In the genomic region with DNA sequence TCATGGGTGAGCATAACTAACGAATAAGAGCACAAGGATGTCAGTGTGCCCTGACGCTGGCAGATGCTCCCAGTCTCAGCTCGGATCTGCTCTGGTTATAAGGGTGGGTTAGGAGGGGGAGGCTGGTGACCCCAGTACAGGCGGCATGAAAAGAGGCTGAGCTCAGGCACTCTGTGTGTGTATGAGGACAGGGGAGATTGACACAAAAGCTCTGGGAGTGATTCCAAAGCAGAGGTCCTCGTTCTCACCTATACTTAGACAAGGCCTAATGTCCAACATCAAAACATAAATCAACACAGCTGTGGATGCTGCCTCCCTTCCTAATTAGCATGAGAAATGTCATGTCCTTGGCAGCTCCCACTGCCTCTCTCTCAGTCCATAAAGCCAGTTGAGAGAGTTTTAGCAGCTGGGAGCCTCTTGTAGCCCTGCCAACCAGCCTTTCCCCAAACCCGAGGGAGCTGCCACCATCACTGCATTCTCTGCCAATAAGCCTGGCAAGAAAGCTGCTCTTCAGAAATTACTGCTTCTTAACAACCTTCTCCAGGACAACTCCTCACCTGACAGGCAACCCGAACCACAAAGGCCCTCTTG, we compare ENCODE assay signal across 14 cellular contexts. TPM values are rescaled to one million over a fixed set of nuclear protein-coding genes. Genes with fewer than 3 reads are reported as not detected.
A peak's percentile ranks its signal among the peaks of the same experiment; 100 is the strongest.
DNase-seq lines count a peak whose midpoint lies in the region; ATAC-seq, FAIRE-seq and TF ChIP-seq lines count a peak whose summit lies in the region.
"Had no signal": no experiment of that assay in that cellular context is flagged by ENCODE, and none has a peak within 500 bp of the region (broad histone marks: within the 10 kb centered on the region; RNA-seq: fewer than 3 reads in every experiment).

No MANE protein-coding gene starts in this region.

- H3K9me3 ChIP-seq in heart right ventricle, result no peaks in the 10 kb centered on the region
- H3K9me3 ChIP-seq in stomach, result no peaks in the 10 kb centered on the region
- H3K9me3 ChIP-seq: esophagus squamous epithelium, ovary, transverse colon had no signal

- TF ChIP-seq POLR2A in stomach (IDR thresholded peaks at IDR 0.05), result no peak

- no peak for TF ChIP-seq CTCF in heart right ventricle (IDR thresholded peaks at IDR 0.05)
- TF ChIP-seq CTCF in stomach (IDR thresholded peaks at IDR 0.05), result no peak

- no peak overlapping the region for H3K27ac ChIP-seq in heart right ventricle
- no peak overlapping the region for H3K27ac ChIP-seq in stomach
- H3K27ac ChIP-seq: esophagus squamous epithelium, ovary, transverse colon had no signal

- H3K4me1 ChIP-seq in heart right ventricle (peaks cover 0 to 22% (median 9%) of the 10 kb centered on the region in 9 donors), stomach (peaks cover 0 to 20% (median 0%) of the 10 kb centered on the region in 4 donors)

- WGBS in heart right ventricle, 2 donors, result 30 to 37% methylated on average over 7 of the region's 7 CpGs
- WGBS in stomach, 5 donors, result 59 to 69% (median 60%) methylated on average over 7 of the region's 7 CpGs

- H3K27me3 ChIP-seq in heart right ventricle (peaks cover 0 to 7% (median 0%) of the 10 kb centered on the region in 7 donors), stomach (no peaks in the 10 kb centered on the region)
- H3K27me3 ChIP-seq: ovary, transverse colon had no signal

- peak; percentile 25 to 62 for DNase-seq in NCI-H2081 (lab: John Stamatoyannopoulos, UW)
- no peak for DNase-seq in NCI-H2081 treated with DMSO at 0.1 percent for 48 hours (lab: John Stamatoyannopoulos, UW)
- DNase-seq in NCI-H774 (lab: John Stamatoyannopoulos, UW), result peak; percentile 35
- no peak for DNase-seq in heart right ventricle
- DNase-seq in superior temporal gyrus (ENCODE audit: extremely low spot score), result peak; percentile 85
- no peak for DNase-seq in stomach
- DNase-seq in RCC 7860 (ENCODE audit: low spot score), result no peak
- DNase-seq: activated CD4-positive, alpha-beta T cell treated with anti-CD3 and anti-CD28 coated beads, Interleukin-2, amount 10 ng/mL, durations not matched to agents 24 days and 14 days; activated naive CD8-positive, alpha-beta T cell treated with anti-CD3 and anti-CD28 coated beads, Interleukin-2, amount 50 U/mL, for 24 hours; activated T-cell treated with anti-CD3 and anti-CD28 coated beads, Interleukin-2, amount 50 U/mL, for 48 hours; esophagus squamous epithelium; transverse colon had no signal

- H3K4me3 ChIP-seq in heart right ventricle (no peak overlapping the region), stomach (no peak overlapping the region)
- H3K4me3 ChIP-seq: esophagus squamous epithelium, ovary, transverse colon had no signal

- H3K36me3 ChIP-seq in heart right ventricle, result no peaks in the 10 kb centered on the region
- H3K36me3 ChIP-seq in stomach, result no peaks in the 10 kb centered on the region
- H3K36me3 ChIP-seq: esophagus squamous epithelium, ovary, transverse colon had no signal

- TF ChIP-seq EP300 in stomach (IDR thresholded peaks at IDR 0.05), result no peak

- intact Hi-C loops in heart right ventricle (cut with DNase I), result no loop called here
- intact Hi-C loops in stomach (cut with DNase I; ENCODE audit: low total_unique reads), result no loop called here

- ATAC-seq in heart right ventricle (peak in 6 of 8 donors; percentile 51 to 76 (median 59)), HG03521 (IDR thresholded peaks at IDR 0.05; ENCODE audit: unreplicated experiment) (no peak)
- ATAC-seq: activated naive CD8-positive, alpha-beta T cell treated with anti-CD3 and anti-CD28 coated beads, Interleukin-2, amount 50 U/mL, for 24 hours had no signal

- no peak for FAIRE-seq in RCC 7860 (lab: Jason Lieb, UNC)

RNA-seq across cellular contexts. Expression of gene SC5D, which starts 59.8 kb away (rescaled TPM):
- total RNA-seq in heart right ventricle, result 10 to 100 TPM; 17.0 to 30.6 (median 20.9) TPM
- polyA plus RNA-seq in heart right ventricle, result 10 to 100 TPM; 10.7 to 18.9 TPM
- 100 to 1,000 TPM in 1 of 5 donors, 10 to 100 TPM in 4; 10.7 to 129 (median 19.0) TPM for total RNA-seq in stomach
- polyA plus RNA-seq in stomach, result 10 to 100 TPM in 2 of 3 donors, 1 to 10 TPM in 1; 8.2 to 17.4 (median 15.8) TPM

Comparison
In these comparisons a context has a peak if more than half of its experiments do, and no peak if none do; other contexts are left out.
1. DNase-seq: peak in NCI-H2081 (2 of 2), NCI-H774 (single experiment) and superior temporal gyrus (single experiment); none in NCI-H2081 treated with DMSO at 0.1 percent for 48 hours (single experiment), heart right ventricle (0 of 2), stomach (single experiment) and RCC 7860 (single experiment).